ENCODE assay signal across 10 cellular contexts in genomic region chr19:7236153-7236552, GRCh38.
"Had no signal": no experiment of that assay in that cellular context is flagged by ENCODE, and none has a peak within 500 bp of the region (broad histone marks: within the 10 kb centered on the region; RNA-seq: fewer than 3 reads in every experiment).

No MANE protein-coding gene starts in this region.

- H3K9ac ChIP-seq: GM23248 had no signal

- H3K4me1 ChIP-seq: HAP-1 had no signal

- H3K27ac ChIP-seq: GM23248, HL-60 had no signal

- H2AFZ ChIP-seq: GM23248 had no signal

- H3K4me3 ChIP-seq: GM23248, HAP-1 had no signal

- H3K4me3 Mint-ChIP-seq: HFFc6, IgD-negative memory B cell had no signal

- H3K27ac Mint-ChIP-seq: HFFc6, IgD-negative memory B cell had no signal

- DNase-seq: GM23248, GOT3, H7, HFFc6, KBM-7 had no signal

- H3K27me3 Mint-ChIP-seq: IgD-negative memory B cell had no signal

- H3K36me3 Mint-ChIP-seq: IgD-negative memory B cell had no signal

- H3K36me3 ChIP-seq: HAP-1 had no signal

- ATAC-seq: HCT116, HepG2 had no signal
